Comparison of ENCODE assay signal across 1 cellular context in the genomic region with DNA sequence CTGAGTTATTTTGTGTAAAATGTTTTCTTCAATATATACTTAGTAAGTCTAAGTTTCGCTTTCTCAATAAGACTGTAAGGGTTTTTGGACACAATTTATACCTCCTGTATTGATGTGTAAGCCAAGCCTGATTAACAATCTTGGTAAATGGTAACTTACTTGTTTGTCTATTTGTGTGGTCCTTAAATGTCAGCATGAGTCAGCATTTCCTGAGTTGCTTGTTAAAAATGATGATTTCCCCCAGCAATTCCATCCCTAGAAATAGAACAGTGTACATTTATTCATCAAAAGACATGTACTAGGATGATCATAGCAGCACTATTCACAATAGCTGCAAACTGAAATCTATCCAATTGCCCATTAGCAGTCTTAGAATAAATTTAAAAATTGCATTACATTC.
TF ChIP-seq lines count a peak whose summit lies in the region.

No MANE protein-coding gene starts in this region.

TF ChIP-seq in K562, 482 proteins besides CTCF, POLR2A, EP300 and RAD21 (continued from another document):
- TF ChIP-seq CREB3 (tag; conservative IDR thresholded peaks at IDR 0.05; ENCODE audit: low read depth) = no peak
- no peak for TF ChIP-seq TRIM28 (IDR thresholded peaks at IDR 0.05)
